ENCODE assay signal across 1 cellular context in the genomic region with DNA sequence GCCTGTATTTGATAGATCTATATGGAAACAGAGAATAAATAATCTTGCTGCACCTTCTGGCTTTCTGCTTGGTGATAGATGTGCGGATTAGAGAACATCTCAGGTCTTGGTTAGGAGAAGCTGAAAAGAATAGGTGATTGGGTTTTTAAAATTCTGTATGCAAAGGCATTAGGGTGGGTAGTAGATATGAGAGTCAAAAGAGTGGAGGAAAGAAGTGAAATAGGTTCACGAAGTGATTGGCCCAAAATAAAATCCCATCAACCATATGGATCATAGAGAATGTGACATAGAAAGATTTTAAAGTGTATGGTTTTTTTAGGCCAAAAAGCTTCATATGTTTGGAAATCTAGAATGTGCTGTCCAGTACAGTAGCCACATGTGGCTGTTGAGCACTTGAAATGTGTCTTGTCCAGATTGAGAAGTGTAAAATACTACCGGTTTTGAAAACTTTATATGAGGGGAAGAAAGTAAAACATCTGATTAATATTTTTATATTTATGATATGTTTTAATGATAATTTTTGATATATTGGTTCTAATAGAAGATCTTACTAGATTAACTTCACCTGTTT.
TF ChIP-seq lines count a peak whose summit lies in the region.

No MANE protein-coding gene starts in this region.

TF ChIP-seq in GM12878, 131 proteins besides CTCF, POLR2A, EP300 and RAD21 (continued from another document):
- TF ChIP-seq, protein P1, sequence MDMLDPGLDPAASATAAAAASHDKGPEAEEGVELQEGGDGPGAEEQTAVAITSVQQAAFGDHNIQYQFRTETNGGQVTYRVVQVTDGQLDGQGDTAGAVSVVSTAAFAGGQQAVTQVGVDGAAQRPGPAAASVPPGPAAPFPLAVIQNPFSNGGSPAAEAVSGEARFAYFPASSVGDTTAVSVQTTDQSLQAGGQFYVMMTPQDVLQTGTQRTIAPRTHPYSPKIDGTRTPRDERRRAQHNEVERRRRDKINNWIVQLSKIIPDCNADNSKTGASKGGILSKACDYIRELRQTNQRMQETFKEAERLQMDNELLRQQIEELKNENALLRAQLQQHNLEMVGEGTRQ (IDR thresholded peaks at IDR 0.05; ENCODE audit: borderline replicate concordance, low read depth, low read length): no peak
- TF ChIP-seq NR2C2 (IDR thresholded peaks at IDR 0.05; ENCODE audit: borderline replicate concordance, control insufficient read depth, insufficient read length, low read depth) (no peak), RAD51 (IDR thresholded peaks at IDR 0.05) (no peak), PAX8 (IDR thresholded peaks at IDR 0.05) (no peak), EGR1 (IDR thresholded peaks at IDR 0.05; ENCODE audit: borderline replicate concordance in 1 of 2, low read depth in 2 of 2, low read length in 2 of 2) (no peak), TCF12 (IDR thresholded peaks at IDR 0.05; ENCODE audit: low read depth, low read length) (no peak), ZNF384 (IDR thresholded peaks at IDR 0.05; ENCODE audit: borderline replicate concordance, low read depth, low read length) (no peak), CREM (IDR thresholded peaks at IDR 0.05; ENCODE audit: low read depth) (no peak), TAF1 (IDR thresholded peaks at IDR 0.05; ENCODE audit: borderline replicate concordance, low read depth, low read length) (no peak), BCL11A (IDR thresholded peaks at IDR 0.05; ENCODE audit: low read depth, low read length) (no peak)
- TF ChIP-seq, protein P2, sequence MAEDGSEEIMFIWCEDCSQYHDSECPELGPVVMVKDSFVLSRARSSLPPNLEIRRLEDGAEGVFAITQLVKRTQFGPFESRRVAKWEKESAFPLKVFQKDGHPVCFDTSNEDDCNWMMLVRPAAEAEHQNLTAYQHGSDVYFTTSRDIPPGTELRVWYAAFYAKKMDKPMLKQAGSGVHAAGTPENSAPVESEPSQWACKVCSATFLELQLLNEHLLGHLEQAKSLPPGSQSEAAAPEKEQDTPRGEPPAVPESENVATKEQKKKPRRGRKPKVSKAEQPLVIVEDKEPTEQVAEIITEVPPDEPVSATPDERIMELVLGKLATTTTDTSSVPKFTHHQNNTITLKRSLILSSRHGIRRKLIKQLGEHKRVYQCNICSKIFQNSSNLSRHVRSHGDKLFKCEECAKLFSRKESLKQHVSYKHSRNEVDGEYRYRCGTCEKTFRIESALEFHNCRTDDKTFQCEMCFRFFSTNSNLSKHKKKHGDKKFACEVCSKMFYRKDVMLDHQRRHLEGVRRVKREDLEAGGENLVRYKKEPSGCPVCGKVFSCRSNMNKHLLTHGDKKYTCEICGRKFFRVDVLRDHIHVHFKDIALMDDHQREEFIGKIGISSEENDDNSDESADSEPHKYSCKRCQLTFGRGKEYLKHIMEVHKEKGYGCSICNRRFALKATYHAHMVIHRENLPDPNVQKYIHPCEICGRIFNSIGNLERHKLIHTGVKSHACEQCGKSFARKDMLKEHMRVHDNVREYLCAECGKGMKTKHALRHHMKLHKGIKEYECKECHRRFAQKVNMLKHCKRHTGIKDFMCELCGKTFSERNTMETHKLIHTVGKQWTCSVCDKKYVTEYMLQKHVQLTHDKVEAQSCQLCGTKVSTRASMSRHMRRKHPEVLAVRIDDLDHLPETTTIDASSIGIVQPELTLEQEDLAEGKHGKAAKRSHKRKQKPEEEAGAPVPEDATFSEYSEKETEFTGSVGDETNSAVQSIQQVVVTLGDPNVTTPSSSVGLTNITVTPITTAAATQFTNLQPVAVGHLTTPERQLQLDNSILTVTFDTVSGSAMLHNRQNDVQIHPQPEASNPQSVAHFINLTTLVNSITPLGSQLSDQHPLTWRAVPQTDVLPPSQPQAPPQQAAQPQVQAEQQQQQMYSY (CRISPR knock-in tag; IDR thresholded peaks at IDR 0.05): no peak
TF ChIP-seq in GM12878: peak in this region for 0.
